ENCODE assay signal across 28 cellular contexts in genomic region chr3:104367000-104367399, GRCh38.
A peak's percentile ranks its signal among the peaks of the same experiment; 100 is the strongest.
DNase-seq lines count a peak whose midpoint lies in the region; ATAC-seq and TF ChIP-seq lines count a peak whose summit lies in the region.
"Had no signal": no experiment of that assay in that cellular context is flagged by ENCODE, and none has a peak within 500 bp of the region (broad histone marks: within the 10 kb centered on the region; RNA-seq: fewer than 3 reads in every experiment).

No MANE protein-coding gene starts in this region.

- no peak for DNase-seq in GM23248
- peak; percentile 39 for DNase-seq in amniotic epithelial cell (ENCODE audit: low read depth)
- DNase-seq in left ventricle myocardium superior, result no peak
- DNase-seq in superior temporal gyrus (ENCODE audit: extremely low spot score), result peak; percentile 32
- no peak for DNase-seq in DMS 273 (lab: John Stamatoyannopoulos, UW; ENCODE audit: unreplicated experiment)
- DNase-seq in HuH-7.5 (ENCODE audit: low spot score), result no peak
- DNase-seq in neural progenitor cell (ENCODE audit: low spot score), result no peak
- DNase-seq: activated CD4-positive, alpha-beta T cell treated with anti-CD3 and anti-CD28 coated beads, Interleukin-2, amount 50 U/mL, for 1 hour; activated effector memory CD4-positive, alpha-beta T cell treated with anti-CD3 and anti-CD28 coated beads, Interleukin-2, amount 50 U/mL, for 16 hours; activated T-cell treated with anti-CD3 and anti-CD28 coated beads, Interleukin-2, amount 50 U/mL, for 24 hours; aorta; DMS53; Karpas-422; midbrain; naive B cell; NCI-H1417 treated with DMSO at 0.1 percent for 48 hours; NCI-H2081 treated with DMSO at 0.1 percent for 48 hours; NCI-H2227 treated with DMSO at 0.1 percent for 48 hours; NCI-H526 treated with DMSO at 0.1 percent for 48 hours; PC-3; retina; SHP77; stimulated activated CD4-positive, alpha-beta T cell treated with anti-CD3 and anti-CD28 coated beads, Interleukin-2, amount 100 ng/mL, for 24 hours; stimulated activated naive CD8-positive, alpha-beta T cell treated with anti-CD3 and anti-CD28 coated beads, Interleukin-15, Interleukin-2, amounts not matched to agents 100 U/mL and 50 U/mL, for 24 hours; testis had no signal

- TF ChIP-seq CTCF in neural progenitor cell (IDR thresholded peaks at IDR 0.05), result no peak

- H3K4me1 ChIP-seq in GM23248 (ENCODE audit: insufficient read depth) (no peaks in the 10 kb centered on the region), neural progenitor cell (no peaks in the 10 kb centered on the region)
- H3K4me1 ChIP-seq: testis had no signal

- H3K4me2 ChIP-seq in GM23248 (ENCODE audit: unreplicated experiment) (no peak overlapping the region), neural progenitor cell (no peak overlapping the region)
- H3K4me2 ChIP-seq: BLaER1 treated with 17β-estradiol and CSF1 and Interleukin-3, amounts not matched to agents 10 nM and 100 nM had no signal

- H3K27ac ChIP-seq in GM23248 (no peak overlapping the region), neural progenitor cell (no peak overlapping the region)
- H3K27ac ChIP-seq: BLaER1 treated with 17β-estradiol and CSF1 and Interleukin-3, amounts not matched to agents 10 nM and 100 nM; testis had no signal

- peak overlapping the region; percentile 38; the same call in 1 of the 2 replicates for H2AFZ ChIP-seq in GM23248
- no peak overlapping the region for H2AFZ ChIP-seq in neural progenitor cell (replicated peaks)

- intact Hi-C loops in left ventricle myocardium superior (cut with micrococcal nuclease), result no loop called here

- no peaks in the 10 kb centered on the region for H3K36me3 Mint-ChIP-seq in neural progenitor cell
- H3K36me3 Mint-ChIP-seq: activated naive CD8-positive, alpha-beta T cell; naive B cell; WTC11 had no signal

- no peak overlapping the region for H3K4me3 ChIP-seq in GM23248
- no peak overlapping the region for H3K4me3 ChIP-seq in neural progenitor cell
- H3K4me3 ChIP-seq: BLaER1 treated with 17β-estradiol and CSF1 and Interleukin-3, amounts not matched to agents 10 nM and 100 nM; testis had no signal

- no peaks in the 10 kb centered on the region for H3K27me3 ChIP-seq in GM23248 (replicated peaks; ENCODE audit: insufficient read depth)
- H3K27me3 ChIP-seq in neural progenitor cell, result no peaks in the 10 kb centered on the region
- H3K27me3 ChIP-seq: BLaER1 treated with 17β-estradiol and CSF1 and Interleukin-3, amounts not matched to agents 10 nM and 100 nM; testis had no signal

- ATAC-seq in left ventricle myocardium superior, result peak; percentile 62
- ATAC-seq: PC-3; stimulated activated naive CD8-positive, alpha-beta T cell treated with anti-CD3 and anti-CD28 coated beads, Interleukin-15, Interleukin-2, amounts not matched to agents 100 U/mL and 50 U/mL, for 24 hours; WTC11 had no signal

- H3K4me1 Mint-ChIP-seq in neural progenitor cell, result no peaks in the 10 kb centered on the region
- H3K4me1 Mint-ChIP-seq: naive B cell, WTC11 had no signal

- no peaks in the 10 kb centered on the region for H3K9me3 Mint-ChIP-seq in neural progenitor cell
- H3K9me3 Mint-ChIP-seq: activated T-cell treated with anti-CD3 and anti-CD28 coated beads, Interleukin-2, amount 50 U/mL, for 24 hours had no signal

- no peaks in the 10 kb centered on the region for H3K27me3 Mint-ChIP-seq in neural progenitor cell (ENCODE audit: insufficient read depth, low read depth)
- H3K27me3 Mint-ChIP-seq: activated naive CD8-positive, alpha-beta T cell; activated T-cell treated with anti-CD3 and anti-CD28 coated beads, Interleukin-2, amount 50 U/mL, for 24 hours; naive B cell had no signal

- H3K27ac Mint-ChIP-seq in neural progenitor cell, result no peak overlapping the region
- H3K27ac Mint-ChIP-seq: activated naive CD8-positive, alpha-beta T cell; activated T-cell treated with anti-CD3 and anti-CD28 coated beads, Interleukin-2, amount 50 U/mL, for 24 hours; naive B cell; WTC11 had no signal

- no peaks in the 10 kb centered on the region for H3K36me3 ChIP-seq in GM23248 (ENCODE audit: low read depth)
- H3K36me3 ChIP-seq in neural progenitor cell, result no peaks in the 10 kb centered on the region
- H3K36me3 ChIP-seq: BLaER1 treated with 17β-estradiol and CSF1 and Interleukin-3, amounts not matched to agents 10 nM and 100 nM had no signal

- no peak overlapping the region for H3K9ac ChIP-seq in GM23248
- H3K9ac ChIP-seq in neural progenitor cell, result no peak overlapping the region
- H3K9ac ChIP-seq: BLaER1 treated with 17β-estradiol and CSF1 and Interleukin-3, amounts not matched to agents 10 nM and 100 nM had no signal

- no peak overlapping the region for H3K4me3 Mint-ChIP-seq in neural progenitor cell
- H3K4me3 Mint-ChIP-seq: activated naive CD8-positive, alpha-beta T cell; activated T-cell treated with anti-CD3 and anti-CD28 coated beads, Interleukin-2, amount 50 U/mL, for 24 hours; naive B cell; WTC11 had no signal

- H3K9me3 ChIP-seq in GM23248 (ENCODE audit: low read depth), result no peaks in the 10 kb centered on the region
- H3K9me3 ChIP-seq in neural progenitor cell (ENCODE audit: low read depth), result no peaks in the 10 kb centered on the region
- H3K9me3 ChIP-seq: BLaER1 treated with 17β-estradiol and CSF1 and Interleukin-3, amounts not matched to agents 10 nM and 100 nM; testis had no signal

- H3K9me2 ChIP-seq in GM23248 (ENCODE audit: insufficient read depth), result no peaks in the 10 kb centered on the region

- H3F3A ChIP-seq in GM23248 (ENCODE audit: insufficient read depth), result no peaks in the 10 kb centered on the region
- H3F3A ChIP-seq in neural progenitor cell (ENCODE audit: low read depth), result no peaks in the 10 kb centered on the region

- in situ Hi-C loops in GM23248 (cut with MboI), result no loop called here

- H3K79me2 ChIP-seq in GM23248 (ENCODE audit: insufficient read depth) (no peaks in the 10 kb centered on the region), neural progenitor cell (ENCODE audit: low read depth) (no peaks in the 10 kb centered on the region)

- H4K20me1 ChIP-seq in GM23248 (ENCODE audit: insufficient read depth), result no peaks in the 10 kb centered on the region
- H4K20me1 ChIP-seq in neural progenitor cell (ENCODE audit: low read depth), result no peaks in the 10 kb centered on the region
- H4K20me1 ChIP-seq: BLaER1 treated with 17β-estradiol and CSF1 and Interleukin-3, amounts not matched to agents 10 nM and 100 nM had no signal

- WGBS in GM23248 (ENCODE audit: low coverage in 1 of 2, low lambda C conversion rate in 2 of 2, missing lambda C conversion rate in 2 of 2), 2 experiments, result 21 to 25% methylated on average over 3 of the region's 3 CpGs

Comparison
In these comparisons a context has a peak if more than half of its experiments do, and no peak if none do; other contexts are left out.
1. DNase-seq: peak in amniotic epithelial cell (single experiment) and superior temporal gyrus (single experiment); none in GM23248 (single experiment), left ventricle myocardium superior (single experiment), DMS 273 (single experiment), HuH-7.5 (single experiment) and neural progenitor cell (single experiment).